Comparison of ENCODE assay signal across 1 cellular context in the genomic region with DNA sequence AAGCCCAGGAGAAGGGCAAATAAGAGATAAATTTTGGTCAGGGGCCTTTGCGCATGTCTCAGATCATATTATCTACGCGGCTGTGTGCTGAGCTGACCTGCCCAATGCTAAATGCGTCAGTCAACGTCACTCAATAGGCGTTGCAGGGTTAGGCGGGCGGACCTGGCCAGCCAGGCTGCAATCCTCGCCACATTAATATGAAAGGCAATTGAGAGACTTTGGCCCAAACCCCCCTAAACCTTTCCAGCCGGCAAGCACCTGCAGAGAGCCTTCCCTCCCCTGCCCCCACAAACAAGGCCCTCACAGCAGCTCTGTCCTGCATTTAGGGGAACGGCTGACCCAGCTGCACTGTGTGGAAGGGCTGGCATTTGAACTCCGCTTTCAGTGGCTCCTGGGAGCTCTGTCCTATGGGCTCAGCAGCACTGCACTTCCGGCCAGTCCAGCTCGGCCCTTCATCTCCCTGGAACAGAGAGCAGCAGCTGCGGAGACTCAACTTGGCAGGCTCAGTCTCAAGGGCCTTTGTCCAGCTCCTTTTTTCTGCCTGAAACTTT.
TF ChIP-seq lines count a peak whose summit lies in the region.

No MANE protein-coding gene starts in this region.

TF ChIP-seq in HepG2, 621 proteins besides CTCF, POLR2A, EP300 and RAD21 (continued from another document and continues in another):
- TF ChIP-seq HNRNPK (IDR thresholded peaks at IDR 0.05; ENCODE audit: low read depth, low read length, poor library complexity, severe bottlenecking): no peak
- no peak for TF ChIP-seq ZNF737 (CRISPR knock-in tag; IDR thresholded peaks at IDR 0.05; ENCODE audit: borderline replicate concordance)
- TF ChIP-seq, protein P1, sequence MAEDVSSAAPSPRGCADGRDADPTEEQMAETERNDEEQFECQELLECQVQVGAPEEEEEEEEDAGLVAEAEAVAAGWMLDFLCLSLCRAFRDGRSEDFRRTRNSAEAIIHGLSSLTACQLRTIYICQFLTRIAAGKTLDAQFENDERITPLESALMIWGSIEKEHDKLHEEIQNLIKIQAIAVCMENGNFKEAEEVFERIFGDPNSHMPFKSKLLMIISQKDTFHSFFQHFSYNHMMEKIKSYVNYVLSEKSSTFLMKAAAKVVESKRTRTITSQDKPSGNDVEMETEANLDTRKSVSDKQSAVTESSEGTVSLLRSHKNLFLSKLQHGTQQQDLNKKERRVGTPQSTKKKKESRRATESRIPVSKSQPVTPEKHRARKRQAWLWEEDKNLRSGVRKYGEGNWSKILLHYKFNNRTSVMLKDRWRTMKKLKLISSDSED (CRISPR knock-in tag; IDR thresholded peaks at IDR 0.05): no peak
- 0 out of 2 replicates have a peak, but pooled peaks have one; percentile 39 for TF ChIP-seq RBFOX2 (IDR thresholded peaks at IDR 0.05; ENCODE audit: low read depth, low read length)
- TF ChIP-seq TAF1 (CRISPR knock-in tag; IDR thresholded peaks at IDR 0.05): peak; percentile 29; the same call in 1 of the 2 replicates
- no peak for TF ChIP-seq IRF1 (CRISPR knock-in tag; IDR thresholded peaks at IDR 0.05; ENCODE audit: low read depth)
- TF ChIP-seq ZNF615 (CRISPR knock-in tag; IDR thresholded peaks at IDR 0.05; ENCODE audit: borderline replicate concordance): no peak
- TF ChIP-seq MEF2D (CRISPR knock-in tag; IDR thresholded peaks at IDR 0.05): 0 out of 2 replicates have a peak, but pooled peaks have one; percentile 2
- no peak for TF ChIP-seq IRF2 (CRISPR knock-in tag; IDR thresholded peaks at IDR 0.05)
- no peak for TF ChIP-seq ZNF720 (CRISPR knock-in tag; IDR thresholded peaks at IDR 0.05)
- peak; percentile 43 for TF ChIP-seq HNRNPLL (IDR thresholded peaks at IDR 0.05; ENCODE audit: low read depth, low read length, poor library complexity, severe bottlenecking)
- no peak for TF ChIP-seq ZNF773 (CRISPR knock-in tag; IDR thresholded peaks at IDR 0.05; ENCODE audit: borderline replicate concordance)
- no peak for TF ChIP-seq RCOR2 (CRISPR knock-in tag; IDR thresholded peaks at IDR 0.05)
- no peak for TF ChIP-seq BCL6 (CRISPR knock-in tag; IDR thresholded peaks at IDR 0.05)
- peak; percentile 13; the same call in 1 of the 2 replicates for TF ChIP-seq ATF2 (CRISPR knock-in tag; IDR thresholded peaks at IDR 0.05)
- TF ChIP-seq CREB1 (IDR thresholded peaks at IDR 0.05): peak; percentile 59
- no peak for TF ChIP-seq CREB1 (CRISPR knock-in tag; IDR thresholded peaks at IDR 0.05)
- no peak for TF ChIP-seq ARID3A (IDR thresholded peaks at IDR 0.05; ENCODE audit: low read depth, low read length)
- TF ChIP-seq, protein P2, sequence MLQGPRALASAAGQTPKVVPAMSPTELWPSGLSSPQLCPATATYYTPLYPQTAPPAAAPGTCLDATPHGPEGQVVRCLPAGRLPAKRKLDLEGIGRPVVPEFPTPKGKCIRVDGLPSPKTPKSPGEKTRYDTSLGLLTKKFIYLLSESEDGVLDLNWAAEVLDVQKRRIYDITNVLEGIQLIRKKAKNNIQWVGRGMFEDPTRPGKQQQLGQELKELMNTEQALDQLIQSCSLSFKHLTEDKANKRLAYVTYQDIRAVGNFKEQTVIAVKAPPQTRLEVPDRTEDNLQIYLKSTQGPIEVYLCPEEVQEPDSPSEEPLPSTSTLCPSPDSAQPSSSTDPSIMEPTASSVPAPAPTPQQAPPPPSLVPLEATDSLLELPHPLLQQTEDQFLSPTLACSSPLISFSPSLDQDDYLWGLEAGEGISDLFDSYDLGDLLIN (CRISPR knock-in tag; IDR thresholded peaks at IDR 0.05; ENCODE audit: borderline replicate concordance): no peak
- TF ChIP-seq, protein P3, sequence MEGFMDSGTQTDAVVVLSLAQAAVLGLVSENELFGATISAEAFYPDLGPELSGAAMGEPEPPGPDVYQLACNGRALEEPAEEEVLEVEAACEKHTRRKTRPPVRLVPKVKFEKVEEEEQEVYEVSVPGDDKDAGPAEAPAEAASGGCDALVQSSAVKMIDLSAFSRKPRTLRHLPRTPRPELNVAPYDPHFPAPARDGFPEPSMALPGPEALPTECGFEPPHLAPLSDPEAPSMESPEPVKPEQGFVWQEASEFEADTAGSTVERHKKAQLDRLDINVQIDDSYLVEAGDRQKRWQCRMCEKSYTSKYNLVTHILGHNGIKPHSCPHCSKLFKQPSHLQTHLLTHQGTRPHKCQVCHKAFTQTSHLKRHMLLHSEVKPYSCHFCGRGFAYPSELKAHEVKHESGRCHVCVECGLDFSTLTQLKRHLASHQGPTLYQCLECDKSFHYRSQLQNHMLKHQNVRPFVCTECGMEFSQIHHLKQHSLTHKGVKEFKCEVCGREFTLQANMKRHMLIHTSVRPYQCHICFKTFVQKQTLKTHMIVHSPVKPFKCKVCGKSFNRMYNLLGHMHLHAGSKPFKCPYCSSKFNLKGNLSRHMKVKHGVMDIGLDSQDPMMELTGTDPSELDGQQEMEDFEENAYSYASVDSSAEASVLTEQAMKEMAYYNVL (CRISPR knock-in tag; IDR thresholded peaks at IDR 0.05; ENCODE audit: borderline replicate concordance): no peak
- TF ChIP-seq ZNF616 (CRISPR knock-in tag; IDR thresholded peaks at IDR 0.05; ENCODE audit: low read depth): no peak
- TF ChIP-seq CBX1 (IDR thresholded peaks at IDR 0.05; ENCODE audit: low read depth): peak; percentile 10
- peak; percentile 22; the same call in 1 of the 2 replicates for TF ChIP-seq MTA1 (CRISPR knock-in tag; IDR thresholded peaks at IDR 0.05; ENCODE audit: borderline replicate concordance)
- TF ChIP-seq, protein P4, sequence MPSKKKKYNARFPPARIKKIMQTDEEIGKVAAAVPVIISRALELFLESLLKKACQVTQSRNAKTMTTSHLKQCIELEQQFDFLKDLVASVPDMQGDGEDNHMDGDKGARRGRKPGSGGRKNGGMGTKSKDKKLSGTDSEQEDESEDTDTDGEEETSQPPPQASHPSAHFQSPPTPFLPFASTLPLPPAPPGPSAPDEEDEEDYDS (CRISPR knock-in tag; IDR thresholded peaks at IDR 0.05): no peak
- TF ChIP-seq AGO2 (optimal IDR thresholded peaks at IDR 0.05; ENCODE audit: low read depth, low read length): no peak
- TF ChIP-seq, protein P5, sequence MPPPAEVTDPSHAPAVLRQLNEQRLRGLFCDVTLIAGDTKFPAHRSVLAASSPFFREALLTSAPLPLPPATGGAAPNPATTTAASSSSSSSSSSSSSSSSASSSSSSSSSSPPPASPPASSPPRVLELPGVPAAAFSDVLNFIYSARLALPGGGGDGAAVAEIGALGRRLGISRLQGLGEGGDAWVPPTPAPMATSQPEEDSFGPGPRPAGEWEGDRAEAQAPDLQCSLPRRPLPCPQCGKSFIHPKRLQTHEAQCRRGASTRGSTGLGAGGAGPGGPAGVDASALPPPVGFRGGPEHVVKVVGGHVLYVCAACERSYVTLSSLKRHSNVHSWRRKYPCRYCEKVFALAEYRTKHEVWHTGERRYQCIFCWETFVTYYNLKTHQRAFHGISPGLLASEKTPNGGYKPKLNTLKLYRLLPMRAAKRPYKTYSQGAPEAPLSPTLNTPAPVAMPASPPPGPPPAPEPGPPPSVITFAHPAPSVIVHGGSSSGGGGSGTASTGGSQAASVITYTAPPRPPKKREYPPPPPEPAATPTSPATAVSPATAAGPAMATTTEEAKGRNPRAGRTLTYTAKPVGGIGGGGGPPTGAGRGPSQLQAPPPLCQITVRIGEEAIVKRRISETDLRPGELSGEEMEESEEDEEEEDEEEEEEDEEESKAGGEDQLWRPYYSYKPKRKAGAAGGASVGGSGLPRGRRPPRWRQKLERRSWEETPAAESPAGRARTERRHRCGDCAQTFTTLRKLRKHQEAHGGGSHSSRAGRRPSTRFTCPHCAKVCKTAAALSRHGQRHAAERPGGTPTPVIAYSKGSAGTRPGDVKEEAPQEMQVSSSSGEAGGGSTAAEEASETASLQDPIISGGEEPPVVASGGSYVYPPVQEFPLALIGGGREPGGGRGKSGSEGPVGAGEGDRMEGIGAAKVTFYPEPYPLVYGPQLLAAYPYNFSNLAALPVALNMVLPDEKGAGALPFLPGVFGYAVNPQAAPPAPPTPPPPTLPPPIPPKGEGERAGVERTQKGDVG (CRISPR knock-in tag; IDR thresholded peaks at IDR 0.05; ENCODE audit: borderline replicate concordance): no peak
- no peak for TF ChIP-seq MIER2 (CRISPR knock-in tag; IDR thresholded peaks at IDR 0.05)
- 0 out of 2 replicates have a peak, but pooled peaks have one; percentile 29 for TF ChIP-seq ZNF292 (CRISPR knock-in tag; IDR thresholded peaks at IDR 0.05; ENCODE audit: borderline replicate concordance, low read depth)
- TF ChIP-seq ZNF605 (CRISPR knock-in tag; IDR thresholded peaks at IDR 0.05): 0 out of 2 replicates have a peak, but pooled peaks have one; percentile 31
- no peak for TF ChIP-seq SRSF4 (IDR thresholded peaks at IDR 0.05; ENCODE audit: low read depth, low read length, poor library complexity, severe bottlenecking)
- no peak for TF ChIP-seq FOSL1 (CRISPR knock-in tag; IDR thresholded peaks at IDR 0.05; ENCODE audit: borderline replicate concordance)
- TF ChIP-seq MNT (IDR thresholded peaks at IDR 0.05): no peak
- TF ChIP-seq ZFX (CRISPR knock-in tag; IDR thresholded peaks at IDR 0.05; ENCODE audit: low read depth): peak; percentile 33
- TF ChIP-seq, protein P6, sequence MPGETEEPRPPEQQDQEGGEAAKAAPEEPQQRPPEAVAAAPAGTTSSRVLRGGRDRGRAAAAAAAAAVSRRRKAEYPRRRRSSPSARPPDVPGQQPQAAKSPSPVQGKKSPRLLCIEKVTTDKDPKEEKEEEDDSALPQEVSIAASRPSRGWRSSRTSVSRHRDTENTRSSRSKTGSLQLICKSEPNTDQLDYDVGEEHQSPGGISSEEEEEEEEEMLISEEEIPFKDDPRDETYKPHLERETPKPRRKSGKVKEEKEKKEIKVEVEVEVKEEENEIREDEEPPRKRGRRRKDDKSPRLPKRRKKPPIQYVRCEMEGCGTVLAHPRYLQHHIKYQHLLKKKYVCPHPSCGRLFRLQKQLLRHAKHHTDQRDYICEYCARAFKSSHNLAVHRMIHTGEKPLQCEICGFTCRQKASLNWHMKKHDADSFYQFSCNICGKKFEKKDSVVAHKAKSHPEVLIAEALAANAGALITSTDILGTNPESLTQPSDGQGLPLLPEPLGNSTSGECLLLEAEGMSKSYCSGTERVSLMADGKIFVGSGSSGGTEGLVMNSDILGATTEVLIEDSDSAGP (CRISPR knock-in tag; IDR thresholded peaks at IDR 0.05; ENCODE audit: borderline replicate concordance): peak; percentile 68; the same call in 1 of the 2 replicates
- no peak for TF ChIP-seq ZNF431 (CRISPR knock-in tag; IDR thresholded peaks at IDR 0.05; ENCODE audit: borderline replicate concordance, low read depth)
- TF ChIP-seq ZNF367 (CRISPR knock-in tag; IDR thresholded peaks at IDR 0.05; ENCODE audit: borderline replicate concordance): no peak
- no peak for TF ChIP-seq ZNF552 (CRISPR knock-in tag; IDR thresholded peaks at IDR 0.05; ENCODE audit: borderline replicate concordance)
- TF ChIP-seq NCOA5 (CRISPR knock-in tag; IDR thresholded peaks at IDR 0.05): no peak
- TF ChIP-seq DNMT1 (CRISPR knock-in tag; IDR thresholded peaks at IDR 0.05): 0 out of 2 replicates have a peak, but pooled peaks have one; percentile 71
- TF ChIP-seq TP53 (CRISPR knock-in tag; conservative IDR thresholded peaks at IDR 0.05): no peak
- peak; percentile 53; the same call in 1 of the 2 replicates for TF ChIP-seq ZNF430 (CRISPR knock-in tag; IDR thresholded peaks at IDR 0.05)
- TF ChIP-seq RFX3 (CRISPR knock-in tag; IDR thresholded peaks at IDR 0.05): no peak
- TF ChIP-seq CSRNP1 (CRISPR knock-in tag; IDR thresholded peaks at IDR 0.05): no peak
- no peak for TF ChIP-seq ZNF761 (CRISPR knock-in tag; conservative IDR thresholded peaks at IDR 0.05)
